Comparison of ENCODE assay signal across 8 cellular contexts in genomic region chr20:33489495-33490022, GRCh38. TPM values are rescaled to one million over a fixed set of nuclear protein-coding genes. Genes with fewer than 3 reads are reported as not detected.
DNase-seq lines count a peak whose midpoint lies in the region; TF ChIP-seq lines count a peak whose summit lies in the region.

No MANE protein-coding gene starts in this region.

- TF ChIP-seq CTCF in HFFc6 (IDR thresholded peaks at IDR 0.05) (no peak), suprapubic skin (IDR thresholded peaks at IDR 0.05) (no peak)

- H3K4me1 Mint-ChIP-seq in HFFc6 (ENCODE audit: low read depth) = peaks cover 11% of the 10 kb centered on the region

- H3K36me3 Mint-ChIP-seq in HFFc6 (ENCODE audit: low read depth) = no peaks in the 10 kb centered on the region

- DNase-seq in GM04504 (ENCODE audit: low read depth) (peak; percentile 94), HFFc6 (peak; percentile 97), NAMALWA (ENCODE audit: low spot score) (peak; percentile 96), SK-MEL-5 (ENCODE audit: low read depth, low spot score) (peak; percentile 98), globus pallidus (ENCODE audit: low spot score) (peak; percentile 98), nucleus accumbens (lab: John Stamatoyannopoulos, UW) (peak; percentile 74 to 100 (median 98)), suprapubic skin (ENCODE audit: low spot score in 2 of 2) (peak; percentile 99 to 100)
- DNase-seq in activated naive CD4-positive, alpha-beta T cell treated with anti-CD3 and anti-CD28 coated beads, Interleukin-2, amount 50 U/mL, for 16 hours = peak; percentile 99

- no peaks in the 10 kb centered on the region for H3K27me3 Mint-ChIP-seq in HFFc6 (ENCODE audit: insufficient read depth)

- no peaks in the 10 kb centered on the region for H3K36me3 ChIP-seq in suprapubic skin

- no peak for TF ChIP-seq EP300 in suprapubic skin (IDR thresholded peaks at IDR 0.05)

- no peaks in the 10 kb centered on the region for H3K9me3 ChIP-seq in suprapubic skin

- H3K27ac Mint-ChIP-seq in HFFc6 = peak overlapping the region; percentile 84

- in situ Hi-C loops in SK-MEL-5 (cut with HindIII; ENCODE audit: low pct_unique_long_range_greater_than_20kb, low sequenced_read_pairs) = no loop called here

- TF ChIP-seq POLR2A in suprapubic skin (IDR thresholded peaks at IDR 0.05) = peak in 1 of 2 donors; percentile 89

- H3K27me3 ChIP-seq in suprapubic skin = no peaks in the 10 kb centered on the region

- H3K9me3 Mint-ChIP-seq in HFFc6 = no peaks in the 10 kb centered on the region

- WGBS in suprapubic skin = under 1% methylated on average over 32 of the region's 36 CpGs

- H3K4me3 ChIP-seq in suprapubic skin = peak overlapping the region; percentile 93

- peaks cover 23% of the 10 kb centered on the region for H3K4me1 ChIP-seq in suprapubic skin

- H3K4me3 Mint-ChIP-seq in HFFc6 = peak overlapping the region; percentile 87

- H3K27ac ChIP-seq in suprapubic skin = peak overlapping the region; percentile 91

RNA-seq across cellular contexts. Expression of gene CBFA2T2, which starts 0.3 kb away (rescaled TPM):
- total RNA-seq in HFFc6 (2021; fragmentation: NEBNext Ultra II Directional; extraction: Animal tissue kit (Norgen Biotek cat#: 25700)) = 1 to 10 TPM; 7.0 to 9.1 (median 8.0) TPM
- 6.0 and 6.3 TPM in 2 replicates for total RNA-seq in SK-MEL-5 (2014; rRNA removed; shearing (Covaris generic))
- 12.6 and 23.7 TPM in 2 replicates for polyA plus RNA-seq in SK-MEL-5 (2015; cell fraction: cytosol; rRNA removed)
- 33.1 and 34.1 TPM in 2 replicates for polyA plus RNA-seq in SK-MEL-5 (2015; cell fraction: nucleus; rRNA removed)
- total RNA-seq in suprapubic skin = 10 to 100 TPM; 20.9 to 36.7 (median 26.1) TPM

RNA-seq across cellular contexts. Expression of gene SNTA1, which starts 46.0 kb away (rescaled TPM):
- 10 to 100 TPM; 13.9 to 22.2 (median 20.9) TPM for total RNA-seq in HFFc6 (2021; fragmentation: NEBNext Ultra II Directional; extraction: Animal tissue kit (Norgen Biotek cat#: 25700))
- 34.4 and 35.5 TPM in 2 replicates for total RNA-seq in SK-MEL-5 (2014; rRNA removed; shearing (Covaris generic))
- 30.7 and 35.6 TPM in 2 replicates for polyA plus RNA-seq in SK-MEL-5 (2015; cell fraction: cytosol; rRNA removed)
- polyA plus RNA-seq in SK-MEL-5 (2015; cell fraction: nucleus; rRNA removed) = 9.3 and 16.2 TPM in 2 replicates
- total RNA-seq in suprapubic skin = 10 to 100 TPM in 3 of 4 donors, 1 to 10 TPM in 1; 8.1 to 20.0 (median 14.1) TPM

Comparison
In these comparisons a context has a peak if more than half of its experiments do, and no peak if none do; other contexts are left out.
1. Peak in every context shown above with its lines: DNase-seq, H3K4me3 ChIP-seq and H3K27ac ChIP-seq.